20 cellular contexts compared by ENCODE assay signal in genomic region chr2:58594762-58595161, GRCh38.
"Had no signal": no experiment of that assay in that cellular context is flagged by ENCODE, and none has a peak within 500 bp of the region (broad histone marks: within the 10 kb centered on the region; RNA-seq: fewer than 3 reads in every experiment).

No MANE protein-coding gene starts in this region.

- H3K4me3 Mint-ChIP-seq: activated CD4-positive, alpha-beta memory T cell treated with anti-CD3 and anti-CD28 coated beads, Interleukin-2, amount 10 ng/mL, durations not matched to agents 7 days and 5 days; activated CD8-positive, alpha-beta memory T cell treated with anti-CD3 and anti-CD28 coated beads, Interleukin-2, amount 10 ng/mL, durations not matched to agents 7 days and 5 days; activated naive CD8-positive, alpha-beta T cell treated with anti-CD3 and anti-CD28 coated beads for 36 hours; activated T-helper 17 cell treated with anti-CD3 and anti-CD28 coated beads, Interleukin-2, amount 50 U/mL, for 72 hours; mesothelial cell of epicardium; nephron progenitor cell had no signal

- H3K4me3 ChIP-seq: body of pancreas, lower lobe of right lung, tibial nerve had no signal

- H3K27ac Mint-ChIP-seq: activated CD4-positive, alpha-beta memory T cell treated with anti-CD3 and anti-CD28 coated beads, Interleukin-2, amount 10 ng/mL, durations not matched to agents 7 days and 5 days; activated CD8-positive, alpha-beta memory T cell treated with anti-CD3 and anti-CD28 coated beads, Interleukin-2, amount 10 ng/mL, durations not matched to agents 7 days and 5 days; activated naive CD8-positive, alpha-beta T cell treated with anti-CD3 and anti-CD28 coated beads for 36 hours; activated T-helper 17 cell treated with anti-CD3 and anti-CD28 coated beads, Interleukin-2, amount 50 U/mL, for 72 hours; mesothelial cell of epicardium; nephron progenitor cell had no signal

- H3K9me3 Mint-ChIP-seq: activated CD4-positive, alpha-beta memory T cell treated with anti-CD3 and anti-CD28 coated beads, Interleukin-2, amount 10 ng/mL, durations not matched to agents 7 days and 5 days; activated T-helper 17 cell treated with anti-CD3 and anti-CD28 coated beads, Interleukin-2, amount 50 U/mL, for 72 hours; nephron progenitor cell had no signal

- H3K36me3 ChIP-seq: lower lobe of right lung, tibial nerve had no signal

- DNase-seq: activated CD4-positive, alpha-beta memory T cell treated with anti-CD3 and anti-CD28 coated beads, Interleukin-2, amount 10 ng/mL, durations not matched to agents 7 days and 5 days; activated CD4-positive, alpha-beta T cell treated with anti-CD3 and anti-CD28 coated beads for 48 hours; activated CD4-positive, CD25-positive, alpha-beta regulatory T cell; activated CD8-positive, alpha-beta memory T cell treated with anti-CD3 and anti-CD28 coated beads, Interleukin-2, amount 10 ng/mL, durations not matched to agents 7 days and 5 days; activated naive CD4-positive, alpha-beta T cell; activated naive CD8-positive, alpha-beta T cell treated with anti-CD3 and anti-CD28 coated beads for 36 hours; activated T-cell treated with anti-CD3 and anti-CD28 coated beads, Interleukin-2, amount 50 U/mL, for 1 hour; amniotic stem cell; caudate nucleus; lower lobe of right lung; posterior cingulate gyrus; stimulated activated CD4-positive, alpha-beta T cell treated with anti-CD3 and anti-CD28 coated beads, Interleukin-12 subunit alpha, Interleukin-12 subunit beta, amount 100 ng/mL, for 4 hours; stimulated activated CD4-positive, alpha-beta T cell treated with anti-CD3 and anti-CD28 coated beads, Interleukin-1b, Interleukin-23, amount 100 ng/mL, for 48 hours; stimulated activated naive CD8-positive, alpha-beta T cell treated with anti-CD3 and anti-CD28 coated beads, Interleukin-15, Interleukin-2, amounts not matched to agents 100 U/mL and 50 U/mL, for 24 hours; T1000 had no signal

- H3K4me1 ChIP-seq: body of pancreas, lower lobe of right lung, tibial nerve had no signal

- H3K27me3 Mint-ChIP-seq: activated CD4-positive, alpha-beta memory T cell treated with anti-CD3 and anti-CD28 coated beads, Interleukin-2, amount 10 ng/mL, durations not matched to agents 7 days and 5 days; activated CD8-positive, alpha-beta memory T cell treated with anti-CD3 and anti-CD28 coated beads, Interleukin-2, amount 10 ng/mL, durations not matched to agents 7 days and 5 days; activated naive CD8-positive, alpha-beta T cell treated with anti-CD3 and anti-CD28 coated beads for 36 hours; activated T-helper 17 cell treated with anti-CD3 and anti-CD28 coated beads, Interleukin-2, amount 50 U/mL, for 72 hours had no signal

- H3K36me3 Mint-ChIP-seq: activated CD8-positive, alpha-beta memory T cell treated with anti-CD3 and anti-CD28 coated beads, Interleukin-2, amount 10 ng/mL, durations not matched to agents 7 days and 5 days; activated naive CD8-positive, alpha-beta T cell treated with anti-CD3 and anti-CD28 coated beads for 36 hours had no signal

- H3K27ac ChIP-seq: body of pancreas, lower lobe of right lung, tibial nerve had no signal

- H3K9me3 ChIP-seq: body of pancreas, lower lobe of right lung, tibial nerve had no signal

- H3K27me3 ChIP-seq: body of pancreas, tibial nerve had no signal

- ATAC-seq: activated CD8-positive, alpha-beta memory T cell treated with anti-CD3 and anti-CD28 coated beads, Interleukin-2, amount 10 ng/mL, durations not matched to agents 7 days and 5 days; activated T-helper 17 cell treated with anti-CD3 and anti-CD28 coated beads, Interleukin-2, amount 50 U/mL, for 72 hours; body of pancreas; lower lobe of right lung; stimulated activated naive CD8-positive, alpha-beta T cell treated with anti-CD3 and anti-CD28 coated beads, Interleukin-15, Interleukin-2, amounts not matched to agents 100 U/mL and 50 U/mL, for 24 hours had no signal

- H3K4me1 Mint-ChIP-seq: activated CD4-positive, alpha-beta memory T cell treated with anti-CD3 and anti-CD28 coated beads, Interleukin-2, amount 10 ng/mL, durations not matched to agents 7 days and 5 days; activated CD8-positive, alpha-beta memory T cell treated with anti-CD3 and anti-CD28 coated beads, Interleukin-2, amount 10 ng/mL, durations not matched to agents 7 days and 5 days; activated naive CD8-positive, alpha-beta T cell treated with anti-CD3 and anti-CD28 coated beads for 36 hours; activated T-helper 17 cell treated with anti-CD3 and anti-CD28 coated beads, Interleukin-2, amount 50 U/mL, for 72 hours; nephron progenitor cell had no signal
